ENCODE assay signal across 9 cellular contexts in genomic region chr2:950627-950992, GRCh38. TPM values are rescaled to one million over a fixed set of nuclear protein-coding genes. Genes with fewer than 3 reads are reported as not detected.
DNase-seq lines count a peak whose midpoint lies in the region; ATAC-seq, FAIRE-seq and TF ChIP-seq lines count a peak whose summit lies in the region.
"Had no signal": no experiment of that assay in that cellular context is flagged by ENCODE, and none has a peak within 500 bp of the region (broad histone marks: within the 10 kb centered on the region; RNA-seq: fewer than 3 reads in every experiment).

Gene SNTG2, plus strand, starts transcription at chr2:950849. Its CDS starts 148 bp downstream, at chr2:950997.

- H3K9me3 Mint-ChIP-seq in activated B cell treated with CpG ODN at 0.5 μM for 24 hours (no peaks in the 10 kb centered on the region), chondrocyte (ENCODE audit: low read depth) (no peaks in the 10 kb centered on the region)
- H3K9me3 Mint-ChIP-seq in stimulated activated naive CD8-positive, alpha-beta T cell treated with anti-CD3 and anti-CD28 coated beads, Interleukin-15, Interleukin-2, amounts not matched to agents 100 ng/mL and 50 ng/mL, for 24 hours, result no peaks in the 10 kb centered on the region

- TF ChIP-seq CTCF in activated B cell treated with CpG ODN at 0.5 μM for 24 hours (IDR thresholded peaks at IDR 0.05) (no peak), chondrocyte (IDR thresholded peaks at IDR 0.05) (no peak), kidney (IDR thresholded peaks at IDR 0.05; ENCODE audit: borderline replicate concordance, extremely low read depth, insufficient read depth) (no peak)

- H3K4me1 ChIP-seq in mesodermal cell (ENCODE audit: control insufficient read depth, insufficient read depth, low read length, poor library complexity, severe bottlenecking), result no peaks in the 10 kb centered on the region
- H3K4me1 ChIP-seq in kidney (ENCODE audit: control insufficient read depth in 1 of 2, insufficient read depth in 1 of 2, low read depth in 1 of 2, low read length in 2 of 2), result no peaks in the 10 kb centered on the region

- no peak for FAIRE-seq in kidney (lab: Jason Lieb, UNC)
- FAIRE-seq: colon had no signal

- 0% methylated on average over 29 to 34 of the region's 51 CpGs for WGBS in mesodermal cell (ENCODE audit: insufficient coverage in 2 of 2), 2 experiments

- H3K36me3 ChIP-seq in mesodermal cell (ENCODE audit: control insufficient read depth, insufficient read depth, low read length) (no peaks in the 10 kb centered on the region), kidney (ENCODE audit: control insufficient read depth in 1 of 2, insufficient read depth in 2 of 2, low read length in 2 of 2) (no peaks in the 10 kb centered on the region)

- POLR2A ChIA-PET in activated B cell treated with CpG ODN at 0.5 μM for 24 hours (lab: Charles Lee), result no interaction called here

- H3K36me3 Mint-ChIP-seq in activated B cell treated with CpG ODN at 0.5 μM for 24 hours (ENCODE audit: low read depth) (no peaks in the 10 kb centered on the region), chondrocyte (ENCODE audit: low read depth) (no peaks in the 10 kb centered on the region)
- H3K36me3 Mint-ChIP-seq in stimulated activated naive CD8-positive, alpha-beta T cell treated with anti-CD3 and anti-CD28 coated beads, Interleukin-15, Interleukin-2, amounts not matched to agents 100 ng/mL and 50 ng/mL, for 24 hours (ENCODE audit: low read depth), result no peaks in the 10 kb centered on the region

- ATAC-seq in activated B cell treated with CpG ODN at 0.5 μM for 24 hours (ENCODE audit: low read depth), result peak; percentile 81
- ATAC-seq in HG03025 (IDR thresholded peaks at IDR 0.05; ENCODE audit: low FRiP score, unreplicated experiment), result no peak

- peak within 1 kb of the TSS; percentile 39 for H3K4me3 ChIP-seq in mesodermal cell (ENCODE audit: extremely low read depth, insufficient read depth, low read length, poor library complexity, severe bottlenecking)
- peak within 1 kb of the TSS in 1 of 2 donors; percentile 34 for H3K4me3 ChIP-seq in kidney (ENCODE audit: low read length in 2 of 2)

- H3K9ac ChIP-seq in kidney (ENCODE audit: low read length in 2 of 2), result no peak within 1 kb of the TSS

- H3K9me3 ChIP-seq in mesodermal cell (ENCODE audit: control insufficient read depth, low read length) (no peaks in the 10 kb centered on the region), kidney (ENCODE audit: control insufficient read depth in 1 of 2, low read length in 2 of 2) (no peaks in the 10 kb centered on the region)

- CTCF ChIA-PET in activated B cell treated with CpG ODN at 0.5 μM for 24 hours (lab: Charles Lee), result no interaction called here

- H3K4me3 Mint-ChIP-seq in activated B cell treated with CpG ODN at 0.5 μM for 24 hours, result peak within 1 kb of the TSS; percentile 78
- H3K4me3 Mint-ChIP-seq in chondrocyte (ENCODE audit: unreplicated experiment), result peak within 1 kb of the TSS; percentile 66
- H3K4me3 Mint-ChIP-seq in stimulated activated naive CD8-positive, alpha-beta T cell treated with anti-CD3 and anti-CD28 coated beads, Interleukin-15, Interleukin-2, amounts not matched to agents 100 ng/mL and 50 ng/mL, for 24 hours, result peak within 1 kb of the TSS; percentile 75

- H3K4me1 Mint-ChIP-seq in activated B cell treated with CpG ODN at 0.5 μM for 24 hours (peaks cover 22% of the 10 kb centered on the region), chondrocyte (ENCODE audit: low read depth) (peaks cover 10% of the 10 kb centered on the region)
- H3K4me1 Mint-ChIP-seq in stimulated activated naive CD8-positive, alpha-beta T cell treated with anti-CD3 and anti-CD28 coated beads, Interleukin-15, Interleukin-2, amounts not matched to agents 100 ng/mL and 50 ng/mL, for 24 hours (ENCODE audit: low read depth), result peaks cover 38% of the 10 kb centered on the region

- DNase-seq in NCI-H2196 (lab: John Stamatoyannopoulos, UW; ENCODE audit: unreplicated experiment) (peak; percentile 40), NCI-H2196 treated with DMSO at 0.1 percent for 48 hours (lab: John Stamatoyannopoulos, UW; ENCODE audit: unreplicated experiment) (no peak), activated B cell treated with CpG ODN at 0.5 μM for 24 hours (peak; percentile 57), chondrocyte (ENCODE audit: low spot score) (no peak), kidney (no peak)

- H3K27me3 Mint-ChIP-seq in activated B cell treated with CpG ODN at 0.5 μM for 24 hours, result peaks cover 21% of the 10 kb centered on the region
- H3K27me3 Mint-ChIP-seq in chondrocyte (ENCODE audit: low read depth), result peaks cover 39% of the 10 kb centered on the region
- peaks cover 28% of the 10 kb centered on the region for H3K27me3 Mint-ChIP-seq in stimulated activated naive CD8-positive, alpha-beta T cell treated with anti-CD3 and anti-CD28 coated beads, Interleukin-15, Interleukin-2, amounts not matched to agents 100 ng/mL and 50 ng/mL, for 24 hours

- intact Hi-C loops in activated B cell treated with CpG ODN at 0.5 μM for 24 hours (cut with micrococcal nuclease) (no loop called here), kidney (cut with DNase I) (no loop called here)

- no peak within 1 kb of the TSS for H3K27ac ChIP-seq in mesodermal cell (ENCODE audit: low read depth, low read length, severe bottlenecking)
- H3K27ac ChIP-seq in kidney (ENCODE audit: low read depth in 2 of 2, low read length in 2 of 2), result no peak within 1 kb of the TSS

- H3K27ac Mint-ChIP-seq in activated B cell treated with CpG ODN at 0.5 μM for 24 hours (no peak within 1 kb of the TSS), chondrocyte (ENCODE audit: unreplicated experiment) (no peak within 1 kb of the TSS)
- H3K27ac Mint-ChIP-seq in stimulated activated naive CD8-positive, alpha-beta T cell treated with anti-CD3 and anti-CD28 coated beads, Interleukin-15, Interleukin-2, amounts not matched to agents 100 ng/mL and 50 ng/mL, for 24 hours, result peak within 1 kb of the TSS; percentile 49

RNA-seq across cellular contexts. Expression of gene SNTG2, which starts in this region (rescaled TPM):
- 0.88 and 2.2 TPM in 2 replicates for total RNA-seq in activated B cell treated with CpG ODN at 0.5 μM for 24 hours
- not detected in 3 replicates for total RNA-seq in chondrocyte
- polyA plus RNA-seq in mesodermal cell (2013, experiment 1 of 2), result not detected
- not detected for polyA plus RNA-seq in mesodermal cell (2013, experiment 2 of 2)
- 2.2 TPM for total RNA-seq in kidney
- not detected for polyA plus RNA-seq in kidney (ENCODE audit: insufficient read depth, low read depth, low replicate concordance)

Comparison
In these comparisons a context has a peak if more than half of its experiments do, and no peak if none do; other contexts are left out.
1. DNase-seq: peak in NCI-H2196 (single experiment) and activated B cell treated with CpG ODN at 0.5 μM for 24 hours (single experiment); none in NCI-H2196 treated with DMSO at 0.1 percent for 48 hours (single experiment), chondrocyte (single experiment) and kidney (single experiment).
2. Peak in every context shown above with its lines, with median percentiles within 50 percentile points of each other: H3K4me3 Mint-ChIP-seq.